Comparison of ENCODE assay signal across 24 cellular contexts in genomic region chr19:29308977-29309520, GRCh38.
DNase-seq lines count a peak whose midpoint lies in the region; ATAC-seq, FAIRE-seq and TF ChIP-seq lines count a peak whose summit lies in the region.
"Had no signal": no experiment of that assay in that cellular context is flagged by ENCODE, and none has a peak within 500 bp of the region (broad histone marks: within the 10 kb centered on the region; RNA-seq: fewer than 3 reads in every experiment).

No MANE protein-coding gene starts in this region.

- H3K9ac ChIP-seq in HUES6 (ENCODE audit: low read length), result no peak overlapping the region
- no peak overlapping the region for H3K9ac ChIP-seq in iPS-18a (ENCODE audit: low read length)

- H3K36me3 ChIP-seq in HUES6 (ENCODE audit: control insufficient read depth, insufficient read depth, low read length), result no peaks in the 10 kb centered on the region
- H3K36me3 ChIP-seq in iPS-18a (ENCODE audit: control insufficient read depth, low read depth, low read length), result no peaks in the 10 kb centered on the region
- H3K36me3 ChIP-seq: breast epithelium, heart left ventricle, MG63 had no signal

- no peaks in the 10 kb centered on the region for H3K36me3 Mint-ChIP-seq in activated naive CD4-positive, alpha-beta T cell treated with anti-CD3 and anti-CD28 coated beads, Interleukin-2, amount 50 U/mL, for 72 hours
- H3K36me3 Mint-ChIP-seq: IgD-negative memory B cell; stimulated activated naive B cell treated with anti-CD40 and anti-IgM and Interleukin-4, amounts not matched to agents 10 μg/mL and 1 μg/mL and 100 μg/mL, for 72 hours had no signal

- H3K27ac Mint-ChIP-seq in activated naive CD4-positive, alpha-beta T cell treated with anti-CD3 and anti-CD28 coated beads, Interleukin-2, amount 50 U/mL, for 72 hours, result no peak overlapping the region
- H3K27ac Mint-ChIP-seq: activated T-helper 2 cell treated with anti-CD3 and anti-CD28 coated beads, Interferon-gamma antibody, Interleukin-2, Interleukin-4, amounts not matched to agents 10 μg/mL and 5 μg/mL and 100 μg/mL, durations not matched to agents 14 hours and 24 hours and 36 hours; IgD-negative memory B cell; stimulated activated naive B cell treated with anti-CD40 and anti-IgM and Interleukin-4, amounts not matched to agents 10 μg/mL and 1 μg/mL and 100 μg/mL, for 72 hours had no signal

- H3K9me3 ChIP-seq in HUES6 (ENCODE audit: control insufficient read depth, insufficient read depth, low read depth, low read length) (no peaks in the 10 kb centered on the region), iPS-18a (ENCODE audit: control insufficient read depth, low read depth, low read length) (no peaks in the 10 kb centered on the region)
- H3K9me3 ChIP-seq: breast epithelium, heart left ventricle, MG63 had no signal

- H3K9me3 Mint-ChIP-seq in activated naive CD4-positive, alpha-beta T cell treated with anti-CD3 and anti-CD28 coated beads, Interleukin-2, amount 50 U/mL, for 72 hours, result no peaks in the 10 kb centered on the region
- H3K9me3 Mint-ChIP-seq: activated T-helper 2 cell treated with anti-CD3 and anti-CD28 coated beads, Interferon-gamma antibody, Interleukin-2, Interleukin-4, amounts not matched to agents 10 μg/mL and 5 μg/mL and 100 μg/mL, durations not matched to agents 14 hours and 24 hours and 36 hours had no signal

- H3K4me1 ChIP-seq in HUES6 (ENCODE audit: control insufficient read depth, insufficient read depth, low read length), result peaks cover 23% of the 10 kb centered on the region
- peaks cover 24% of the 10 kb centered on the region for H3K4me1 ChIP-seq in iPS-18a (ENCODE audit: control insufficient read depth, low read depth, low read length)
- H3K4me1 ChIP-seq: breast epithelium, heart left ventricle had no signal

- H3K27me3 ChIP-seq in HUES6 (ENCODE audit: control insufficient read depth, insufficient read depth, low read length) (peaks cover 66% of the 10 kb centered on the region), iPS-18a (ENCODE audit: control insufficient read depth, insufficient read depth, low read length) (peaks cover 27% of the 10 kb centered on the region)

- H3K27ac ChIP-seq in HUES6 (ENCODE audit: low read depth, low read length) (no peak overlapping the region), iPS-18a (ENCODE audit: low read length) (no peak overlapping the region)
- H3K27ac ChIP-seq: breast epithelium, coronary artery, heart left ventricle had no signal

- FAIRE-seq in GM12891 (lab: Jason Lieb, UNC), result no peak
- FAIRE-seq: GM18507, islet of Langerhans had no signal

- no peak for ATAC-seq in GM18867 (IDR thresholded peaks at IDR 0.05; ENCODE audit: unreplicated experiment)
- ATAC-seq in GM21737 (IDR thresholded peaks at IDR 0.05; ENCODE audit: unreplicated experiment), result no peak
- ATAC-seq in activated naive CD4-positive, alpha-beta T cell treated with anti-CD3 and anti-CD28 coated beads, Interleukin-2, amount 50 U/mL, for 72 hours, result no peak
- ATAC-seq: HCT116; heart left ventricle; sciatic nerve; stimulated activated naive B cell treated with anti-CD40 and anti-IgM and Interleukin-4, amounts not matched to agents 10 μg/mL and 1 μg/mL and 100 μg/mL, for 72 hours had no signal

- H3K4me3 ChIP-seq in HUES6 (ENCODE audit: low read depth, low read length) (peak overlapping the region; percentile 34), iPS-18a (ENCODE audit: low read length) (peak overlapping the region; percentile 36)
- H3K4me3 ChIP-seq: breast epithelium, coronary artery, heart left ventricle, lung, MG63 had no signal

- no peak for TF ChIP-seq POLR2A in GM12891 (IDR thresholded peaks at IDR 0.05; ENCODE audit: low read depth, low read length)

- DNase-seq in DMS153 treated with DMSO at 0.1 percent for 48 hours (lab: John Stamatoyannopoulos, UW; ENCODE audit: unreplicated experiment) (peak; percentile 85), NCI-H2171 treated with DMSO at 0.1 percent for 48 hours (lab: John Stamatoyannopoulos, UW) (peak; percentile 93), GM12891 (ENCODE audit: insufficient read length, low spot score) (no peak)
- no peak for DNase-seq in activated naive CD4-positive, alpha-beta T cell treated with anti-CD3 and anti-CD28 coated beads, Interleukin-2, amount 50 U/mL, for 72 hours (ENCODE audit: low spot score in 2 of 2)
- DNase-seq: activated CD4-positive, alpha-beta T cell treated with anti-CD3 and anti-CD28 coated beads for 48 hours; DND-41; heart left ventricle; MG63; NCI-H446; stimulated activated naive B cell treated with anti-CD40 and anti-IgM and Interleukin-4, amounts not matched to agents 10 μg/mL and 1 μg/mL and 100 μg/mL, for 72 hours; SW 1271 had no signal

TF ChIP-seq in GM12891, 5 proteins besides CTCF, POLR2A, EP300 and RAD21:
- no peak for TF ChIP-seq POU2F2 (IDR thresholded peaks at IDR 0.05; ENCODE audit: low read depth, low read length)
- no peak for TF ChIP-seq POLR2AphosphoS5 (IDR thresholded peaks at IDR 0.05; ENCODE audit: low read depth, low read length)
- no peak for TF ChIP-seq TAF1 (IDR thresholded peaks at IDR 0.05; ENCODE audit: low read depth, low read length)
- no peak for TF ChIP-seq SPI1 (IDR thresholded peaks at IDR 0.05; ENCODE audit: low read depth, low read length)
- TF ChIP-seq PAX5 (IDR thresholded peaks at IDR 0.05; ENCODE audit: insufficient read depth, low read length, severe bottlenecking), result no peak

Comparison
In these comparisons a context has a peak if more than half of its experiments do, and no peak if none do; other contexts are left out.
1. DNase-seq: peak in DMS153 treated with DMSO at 0.1 percent for 48 hours (single experiment) and NCI-H2171 treated with DMSO at 0.1 percent for 48 hours (single experiment); none in GM12891 (single experiment) and activated naive CD4-positive, alpha-beta T cell treated with anti-CD3 and anti-CD28 coated beads, Interleukin-2, amount 50 U/mL, for 72 hours (0 of 2).